14 cellular contexts compared by ENCODE assay signal in the genomic region with DNA sequence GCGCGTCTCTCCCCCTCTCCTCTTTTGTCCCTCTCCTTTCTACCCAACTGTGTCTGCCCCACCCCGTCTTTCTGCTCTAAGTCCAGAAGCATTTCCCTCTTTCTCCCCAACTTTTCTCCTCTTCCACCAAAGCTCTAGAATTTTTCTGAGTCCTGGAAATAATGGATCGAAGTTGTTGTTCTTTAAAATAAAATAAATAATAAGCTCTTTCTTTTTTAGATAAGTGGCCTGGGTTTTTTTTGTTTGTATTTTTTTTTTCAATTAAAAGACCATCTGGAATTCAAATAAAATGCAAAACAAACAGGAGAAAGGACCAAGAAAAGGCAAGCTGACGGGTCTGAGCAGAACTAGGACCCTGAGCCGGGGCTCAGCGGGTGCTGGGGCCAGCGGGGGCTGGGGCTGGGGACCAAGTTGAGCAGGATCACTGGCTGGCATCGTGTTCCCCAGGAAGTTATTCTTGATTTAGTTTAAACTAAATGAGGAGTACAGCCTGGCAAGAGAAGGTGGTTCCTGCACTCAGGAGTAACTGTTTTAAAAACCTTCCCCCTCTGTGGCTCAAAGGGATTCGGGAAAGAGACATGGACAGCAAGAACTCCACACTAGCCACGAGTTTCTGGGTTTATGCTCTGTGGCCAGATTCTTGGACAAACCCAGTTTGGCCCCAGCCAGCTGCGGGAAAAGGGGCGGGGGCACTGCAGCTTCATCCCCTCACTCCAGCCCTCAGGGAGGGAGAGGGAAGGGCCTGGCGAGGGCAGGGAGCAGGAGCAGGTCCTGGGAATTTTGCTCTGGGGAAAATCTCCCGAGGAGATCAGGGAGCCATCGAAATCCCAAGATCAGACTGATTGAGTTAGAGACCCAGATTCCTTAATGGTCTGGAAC. TPM values are rescaled to one million over a fixed set of nuclear protein-coding genes. Genes with fewer than 3 reads are reported as not detected.
DNase-seq lines count a peak whose midpoint lies in the region; ATAC-seq and TF ChIP-seq lines count a peak whose summit lies in the region.
"Had no signal": no experiment of that assay in that cellular context is flagged by ENCODE, and none has a peak within 500 bp of the region (broad histone marks: within the 10 kb centered on the region; RNA-seq: fewer than 3 reads in every experiment).

No MANE protein-coding gene starts in this region.

- H3K9me3 Mint-ChIP-seq in endothelial cell (ENCODE audit: unreplicated experiment) (no peaks in the 10 kb centered on the region), neural progenitor cell (no peaks in the 10 kb centered on the region)
- H3K9me3 Mint-ChIP-seq in stimulated activated memory B cell treated with anti-CD40 and anti-IgM and Interleukin-4, amounts not matched to agents 10 μg/mL and 1 μg/mL and 100 μg/mL, for 72 hours = no peaks in the 10 kb centered on the region
- H3K9me3 Mint-ChIP-seq: neural crest cell had no signal

- peaks cover 89% of the 10 kb centered on the region for H4K20me1 ChIP-seq in neural progenitor cell (ENCODE audit: low read depth)

- no peaks in the 10 kb centered on the region for H3K36me3 ChIP-seq in neural progenitor cell

- H3K9me3 ChIP-seq in neural progenitor cell (ENCODE audit: low read depth) = no peaks in the 10 kb centered on the region

- peak overlapping the region; percentile 87 for H3K4me3 Mint-ChIP-seq in endothelial cell (ENCODE audit: unreplicated experiment)
- H3K4me3 Mint-ChIP-seq in neural progenitor cell = no peak overlapping the region
- H3K4me3 Mint-ChIP-seq in stimulated activated memory B cell treated with anti-CD40 and anti-IgM and Interleukin-4, amounts not matched to agents 10 μg/mL and 1 μg/mL and 100 μg/mL, for 72 hours = no peak overlapping the region
- H3K4me3 Mint-ChIP-seq: neural crest cell had no signal

- ATAC-seq in stimulated activated memory B cell treated with anti-CD40 and anti-IgM and Interleukin-4, amounts not matched to agents 10 μg/mL and 1 μg/mL and 100 μg/mL, for 72 hours = no peak
- ATAC-seq in HG02981 (IDR thresholded peaks at IDR 0.05; ENCODE audit: unreplicated experiment) = no peak

- peaks cover 30% of the 10 kb centered on the region for H3K36me3 Mint-ChIP-seq in endothelial cell (ENCODE audit: low read depth, unreplicated experiment)
- no peaks in the 10 kb centered on the region for H3K36me3 Mint-ChIP-seq in neural progenitor cell
- no peaks in the 10 kb centered on the region for H3K36me3 Mint-ChIP-seq in stimulated activated memory B cell treated with anti-CD40 and anti-IgM and Interleukin-4, amounts not matched to agents 10 μg/mL and 1 μg/mL and 100 μg/mL, for 72 hours
- H3K36me3 Mint-ChIP-seq: CD4-positive, CD25-positive, alpha-beta regulatory T cell had no signal

- no peak overlapping the region for H3K9ac ChIP-seq in neural progenitor cell

- H3K4me1 ChIP-seq in neural progenitor cell = peaks cover 65% of the 10 kb centered on the region

- H3K27me3 Mint-ChIP-seq in endothelial cell (ENCODE audit: unreplicated experiment) (peaks cover 17% of the 10 kb centered on the region), neural progenitor cell (ENCODE audit: insufficient read depth, low read depth) (peaks cover 80% of the 10 kb centered on the region)
- H3K27me3 Mint-ChIP-seq in stimulated activated memory B cell treated with anti-CD40 and anti-IgM and Interleukin-4, amounts not matched to agents 10 μg/mL and 1 μg/mL and 100 μg/mL, for 72 hours = peaks cover 98% of the 10 kb centered on the region

- H3K27ac ChIP-seq in neural progenitor cell = no peak overlapping the region

- H3K79me2 ChIP-seq in neural progenitor cell (ENCODE audit: low read depth) = no peaks in the 10 kb centered on the region

- TF ChIP-seq CTCF in AG10803 (conservative IDR thresholded peaks at IDR 0.05; ENCODE audit: low read length) (no peak), HFF-Myc (IDR thresholded peaks at IDR 0.05; ENCODE audit: low read depth, low read length, missing control alignments) (no peak), endothelial cell (IDR thresholded peaks at IDR 0.05; ENCODE audit: unreplicated experiment) (no peak), neural progenitor cell (IDR thresholded peaks at IDR 0.05) (no peak)

- peaks cover 30% of the 10 kb centered on the region for H3F3A ChIP-seq in neural progenitor cell (ENCODE audit: low read depth)

- no peak for DNase-seq in AG10803 (ENCODE audit: low read depth)
- DNase-seq in HFF-Myc (ENCODE audit: extremely low read depth, low read depth) = no peak
- no peak for DNase-seq in endothelial cell (ENCODE audit: low spot score)
- DNase-seq in neural progenitor cell (ENCODE audit: low spot score) = peak; percentile 66
- no peak for DNase-seq in NCI-H187 treated with DMSO at 0.1 percent for 48 hours (lab: John Stamatoyannopoulos, UW)
- DNase-seq in SIG-M5 (lab: John Stamatoyannopoulos, UW) = no peak
- DNase-seq: activated T-cell treated with anti-CD3 and anti-CD28 coated beads, Interleukin-2, amount 50 U/mL, for 1 hour; CD4-positive, CD25-positive, alpha-beta regulatory T cell; NCI-H774; T1000 had no signal

- peak overlapping the region; percentile 79 for H3K4me3 ChIP-seq in AG10803 (ENCODE audit: low read length)
- H3K4me3 ChIP-seq in HFF-Myc (replicated peaks; ENCODE audit: low read depth, low read length) = peak overlapping the region; percentile 94
- peak overlapping the region; percentile 11 for H3K4me3 ChIP-seq in neural progenitor cell

- H3K27me3 ChIP-seq in neural progenitor cell = peaks cover 100% of the 10 kb centered on the region

- H3K27ac Mint-ChIP-seq in endothelial cell (ENCODE audit: unreplicated experiment) (peak overlapping the region; percentile 99), neural progenitor cell (no peak overlapping the region)
- no peak overlapping the region for H3K27ac Mint-ChIP-seq in stimulated activated memory B cell treated with anti-CD40 and anti-IgM and Interleukin-4, amounts not matched to agents 10 μg/mL and 1 μg/mL and 100 μg/mL, for 72 hours
- H3K27ac Mint-ChIP-seq: CD4-positive, CD25-positive, alpha-beta regulatory T cell had no signal

- no peak overlapping the region for H2AFZ ChIP-seq in neural progenitor cell (replicated peaks)

- H3K4me1 Mint-ChIP-seq in endothelial cell (ENCODE audit: unreplicated experiment) (peaks cover 58% of the 10 kb centered on the region), neural progenitor cell (peaks cover 43% of the 10 kb centered on the region)
- H3K4me1 Mint-ChIP-seq in stimulated activated memory B cell treated with anti-CD40 and anti-IgM and Interleukin-4, amounts not matched to agents 10 μg/mL and 1 μg/mL and 100 μg/mL, for 72 hours = peaks cover 51% of the 10 kb centered on the region

- peak overlapping the region; percentile 61 for H3K4me2 ChIP-seq in neural progenitor cell

RNA-seq across cellular contexts. Expression of a gene that starts 8.4 kb away (rescaled TPM):
- 37.9 TPM for total RNA-seq in endothelial cell (ENCODE audit: unreplicated experiment)
- 0.09 TPM in 1 of 2 replicates, not detected in the other for total RNA-seq in neural progenitor cell (ENCODE audit: low replicate concordance)

RNA-seq across cellular contexts. Expression of a gene that starts 18.0 kb away (rescaled TPM):
- total RNA-seq in endothelial cell (ENCODE audit: unreplicated experiment) (not detected), neural progenitor cell (ENCODE audit: low replicate concordance) (not detected in 2 replicates)
- total RNA-seq: CD4-positive, CD25-positive, alpha-beta regulatory T cell; cerebellum; neural crest cell had no signal

Comparison
In these comparisons a context has a peak if more than half of its experiments do, and no peak if none do; other contexts are left out.
1. H3K4me3 ChIP-seq: peak in every context shown above with its lines; median percentile 94 in HFF-Myc; 79 in AG10803; 11 in neural progenitor cell.
2. RNA of a gene that starts 8.4 kb away (total RNA-seq): 37.9 TPM in endothelial cell (single experiment); 0.09 TPM in neural progenitor cell; every median in the first group is over 10 times any median in the second.